Comparison of ENCODE assay signal across 13 cellular contexts in genomic region chr6:154411076-154411475, GRCh38. TPM values are rescaled to one million over a fixed set of nuclear protein-coding genes. Genes with fewer than 3 reads are reported as not detected.
A peak's percentile ranks its signal among the peaks of the same experiment; 100 is the strongest.
DNase-seq lines count a peak whose midpoint lies in the region; ATAC-seq and TF ChIP-seq lines count a peak whose summit lies in the region.
"Had no signal": no experiment of that assay in that cellular context is flagged by ENCODE, and none has a peak within 500 bp of the region (broad histone marks: within the 10 kb centered on the region; RNA-seq: fewer than 3 reads in every experiment).

No MANE protein-coding gene starts in this region.

- H2BK120ac ChIP-seq in H9 (ENCODE audit: low read depth, low read length, poor library complexity, severe bottlenecking): no peak overlapping the region

- H2BK12ac ChIP-seq in H9 (ENCODE audit: insufficient read length, low read depth, low read length): no peak overlapping the region

- H3K14ac ChIP-seq in H9 (ENCODE audit: insufficient read depth, low read length): no peak overlapping the region

- peaks cover 2% of the 10 kb centered on the region for H3K36me3 ChIP-seq in skeletal muscle satellite cell (ENCODE audit: insufficient read depth, low read length)

- no peak for TF ChIP-seq CTCF in H9 (conservative IDR thresholded peaks at IDR 0.05)

- H3K4ac ChIP-seq in H9 (ENCODE audit: low read depth, low read length): no peak overlapping the region

- in situ Hi-C loops in ACHN (cut with HindIII; ENCODE audit: low pct_ligation_motif_present, low pct_unique_long_range_greater_than_20kb, low sequenced_read_pairs): no loop called here

- ATAC-seq in right cardiac atrium: no peak

- no peaks in the 10 kb centered on the region for H3K27me3 Mint-ChIP-seq in H9 (ENCODE audit: low read depth)
- no peaks in the 10 kb centered on the region for H3K27me3 Mint-ChIP-seq in activated T-helper 2 cell treated with anti-CD3 and anti-CD28 coated beads, Interferon-gamma antibody, Interleukin-2, Interleukin-4, amounts not matched to agents 10 μg/mL and 5 μg/mL and 100 μg/mL, durations not matched to agents 14 hours and 24 hours and 36 hours (ENCODE audit: low read depth)
- H3K27me3 Mint-ChIP-seq: CD4-positive, CD25-positive, alpha-beta regulatory T cell had no signal

- peak overlapping the region; percentile 27 to 82 (median 71); a peak in 3 of 7 replicates for H3K27ac Mint-ChIP-seq in H9
- H3K27ac Mint-ChIP-seq in activated T-helper 2 cell treated with anti-CD3 and anti-CD28 coated beads, Interferon-gamma antibody, Interleukin-2, Interleukin-4, amounts not matched to agents 10 μg/mL and 5 μg/mL and 100 μg/mL, durations not matched to agents 14 hours and 24 hours and 36 hours: peak overlapping the region; percentile 70
- H3K27ac Mint-ChIP-seq: CD4-positive, CD25-positive, alpha-beta regulatory T cell; naive B cell had no signal

- DNase-seq in H9 (no peak), right cardiac atrium (no peak), GM03348 (ENCODE audit: low spot score) (no peak), NCI-H526 treated with DMSO at 0.1 percent for 48 hours (lab: John Stamatoyannopoulos, UW) (no peak), ACHN (no peak), NCI-H2081 treated with DMSO at 0.1 percent for 48 hours (lab: John Stamatoyannopoulos, UW) (no peak)
- DNase-seq in activated T-helper 2 cell treated with anti-CD3 and anti-CD28 coated beads, Interferon-gamma antibody, Interleukin-2, Interleukin-4, amounts not matched to agents 10 μg/mL and 5 μg/mL and 100 μg/mL, durations not matched to agents 14 hours and 24 hours and 36 hours (ENCODE audit: low spot score): no peak
- DNase-seq: cerebellar nuclear complex; GF-D8; naive B cell; stimulated activated naive CD4-positive, alpha-beta T cell had no signal

- no peaks in the 10 kb centered on the region for H3K79me2 ChIP-seq in H9 (ENCODE audit: insufficient read depth, low read length)

- H3K4me2 ChIP-seq in H9 (ENCODE audit: insufficient read depth, insufficient read length, low read length) (no peak overlapping the region), skeletal muscle satellite cell (ENCODE audit: low read length) (peak overlapping the region; percentile 75)

- H4K8ac ChIP-seq in H9 (replicated peaks; ENCODE audit: insufficient read length, low read depth, low read length): no peak overlapping the region

- H3K9ac ChIP-seq in H9 (ENCODE audit: extremely low read depth, insufficient read length, low read length) (no peak overlapping the region), skeletal muscle satellite cell (ENCODE audit: low read depth, low read length) (peak overlapping the region; percentile 47)

- peaks cover 11 to 16% of the 10 kb centered on the region in 2 experiments for H3K4me1 Mint-ChIP-seq in H9
- H3K4me1 Mint-ChIP-seq in activated T-helper 2 cell treated with anti-CD3 and anti-CD28 coated beads, Interferon-gamma antibody, Interleukin-2, Interleukin-4, amounts not matched to agents 10 μg/mL and 5 μg/mL and 100 μg/mL, durations not matched to agents 14 hours and 24 hours and 36 hours (ENCODE audit: low read depth): peaks cover 18% of the 10 kb centered on the region

- no peak overlapping the region for H2BK15ac ChIP-seq in H9 (ENCODE audit: low read depth, low read length)

- no peak overlapping the region for H3K23ac ChIP-seq in H9 (ENCODE audit: insufficient read length, low read depth, low read length)

- intact Hi-C loops in activated T-helper 2 cell treated with anti-CD3 and anti-CD28 coated beads, Interferon-gamma antibody, Interleukin-2, Interleukin-4, amounts not matched to agents 10 μg/mL and 5 μg/mL and 100 μg/mL, durations not matched to agents 14 hours and 24 hours and 36 hours (cut with micrococcal nuclease): loop anchor here (2.0 to 5.0 kb wide), 2 partner anchors 58 to 164 kb away; no protein-coding TSS in a partner anchor
- intact Hi-C loops in right cardiac atrium (cut with DNase I): no loop called here

- H3K4me3 ChIP-seq in right cardiac atrium (ENCODE audit: low read length) (no peak overlapping the region), skeletal muscle satellite cell (ENCODE audit: low read length) (peak overlapping the region; percentile 9)

- H4K91ac ChIP-seq in H9 (ENCODE audit: insufficient read length, low read depth, low read length): no peak overlapping the region

- no peak overlapping the region for H2AK5ac ChIP-seq in H9 (ENCODE audit: insufficient read length, low read length)

- no peak overlapping the region for H2AFZ ChIP-seq in H9 (ENCODE audit: low read length)

- no peaks in the 10 kb centered on the region for H3K79me1 ChIP-seq in H9 (ENCODE audit: insufficient read depth, low read depth, low read length, poor library complexity, severe bottlenecking)

- no peaks in the 10 kb centered on the region for H3K23me2 ChIP-seq in H9 (ENCODE audit: insufficient read length, low read depth, low read length, poor library complexity, severe bottlenecking)

- H4K5ac ChIP-seq in H9 (ENCODE audit: insufficient read length, low read depth, low read length): no peak overlapping the region

- H3K27ac ChIP-seq in H9 (ENCODE audit: insufficient read length, low read depth, low read length) (no peak overlapping the region), right cardiac atrium (ENCODE audit: low read length) (peak overlapping the region; percentile 66)

- peaks cover 10 to 47% (median 12%) of the 10 kb centered on the region in 3 experiments for H3K36me3 Mint-ChIP-seq in H9 (ENCODE audit: insufficient read depth in 1 of 3, low read depth in 3 of 3)
- no peaks in the 10 kb centered on the region for H3K36me3 Mint-ChIP-seq in activated T-helper 2 cell treated with anti-CD3 and anti-CD28 coated beads, Interferon-gamma antibody, Interleukin-2, Interleukin-4, amounts not matched to agents 10 μg/mL and 5 μg/mL and 100 μg/mL, durations not matched to agents 14 hours and 24 hours and 36 hours (ENCODE audit: low read depth)
- H3K36me3 Mint-ChIP-seq: CD4-positive, CD25-positive, alpha-beta regulatory T cell; naive B cell had no signal

- H3K4me1 ChIP-seq in H9 (ENCODE audit: insufficient read depth, low read length) (peaks cover 3% of the 10 kb centered on the region; the same call in 1 of the 2 replicates), right cardiac atrium (ENCODE audit: control insufficient read depth, insufficient read depth, low read length) (no peaks in the 10 kb centered on the region), skeletal muscle satellite cell (ENCODE audit: control insufficient read depth, insufficient read depth, low read length) (peaks cover 40% of the 10 kb centered on the region)

- no peak overlapping the region for H3T11ph ChIP-seq in H9 (ENCODE audit: low read length)

- H2BK5ac ChIP-seq in H9 (ENCODE audit: insufficient read length, low read length): no peak overlapping the region

- no peaks in the 10 kb centered on the region for H4K20me1 ChIP-seq in H9 (ENCODE audit: control insufficient read depth, insufficient read depth, insufficient read length)

- H3K4me3 Mint-ChIP-seq in H9: no peak overlapping the region
- H3K4me3 Mint-ChIP-seq in activated T-helper 2 cell treated with anti-CD3 and anti-CD28 coated beads, Interferon-gamma antibody, Interleukin-2, Interleukin-4, amounts not matched to agents 10 μg/mL and 5 μg/mL and 100 μg/mL, durations not matched to agents 14 hours and 24 hours and 36 hours (ENCODE audit: low read depth): no peak overlapping the region
- H3K4me3 Mint-ChIP-seq: CD4-positive, CD25-positive, alpha-beta regulatory T cell; naive B cell had no signal

- WGBS in H9 (ENCODE audit: extremely low coverage, insufficient read length, low lambda C conversion rate): no CpG with 5 or more reads among the region's 5 CpGs
- 76% methylated on average over 5 of the region's 5 CpGs for WGBS in right cardiac atrium

- H2BK20ac ChIP-seq in H9 (ENCODE audit: low read depth, low read length, poor library complexity, severe bottlenecking): no peak overlapping the region

- H3K27me3 ChIP-seq in H9 (ENCODE audit: insufficient read depth, low read length): no peaks in the 10 kb centered on the region
- no peaks in the 10 kb centered on the region for H3K27me3 ChIP-seq in right cardiac atrium (ENCODE audit: control insufficient read depth, insufficient read depth)
- H3K27me3 ChIP-seq in skeletal muscle satellite cell (ENCODE audit: control insufficient read depth, insufficient read depth, low read length): no peaks in the 10 kb centered on the region

- H3K9me3 ChIP-seq in H9 (ENCODE audit: control insufficient read depth, low read depth, low read length) (no peaks in the 10 kb centered on the region), right cardiac atrium (ENCODE audit: control insufficient read depth, low read length) (no peaks in the 10 kb centered on the region), skeletal muscle satellite cell (replicated peaks; ENCODE audit: low read length) (no peaks in the 10 kb centered on the region)

- H3K56ac ChIP-seq in H9 (ENCODE audit: insufficient read length, low read depth, low read length): no peak overlapping the region

- H3K9me3 Mint-ChIP-seq in H9: no peaks in the 10 kb centered on the region
- H3K9me3 Mint-ChIP-seq in activated T-helper 2 cell treated with anti-CD3 and anti-CD28 coated beads, Interferon-gamma antibody, Interleukin-2, Interleukin-4, amounts not matched to agents 10 μg/mL and 5 μg/mL and 100 μg/mL, durations not matched to agents 14 hours and 24 hours and 36 hours: no peaks in the 10 kb centered on the region

- H3K18ac ChIP-seq in H9 (ENCODE audit: insufficient read length, low read depth, low read length): no peak overlapping the region

RNA-seq across cellular contexts. Expression of gene IPCEF1, which starts 54.5 kb away (rescaled TPM):
- total RNA-seq in H9 (2021): 0.48 and 0.77 TPM in 2 replicates
- 0.34 and 0.69 TPM in 2 replicates for total RNA-seq in activated T-helper 2 cell treated with anti-CD3 and anti-CD28 coated beads, Interferon-gamma antibody, Interleukin-2, Interleukin-4, amounts not matched to agents 10 μg/mL and 5 μg/mL and 100 μg/mL, durations not matched to agents 14 hours and 24 hours and 36 hours
- 1 to 10 TPM; 1.0 to 1.8 (median 1.1) TPM for total RNA-seq in right cardiac atrium
- polyA plus RNA-seq in right cardiac atrium: 0.07 TPM
- total RNA-seq in skeletal muscle satellite cell (2012; rRNA removed): not detected in 2 replicates
